Comparison of ENCODE assay signal across 23 cellular contexts in genomic region chr3:29293371-29293770, GRCh38.
"Had no signal": no experiment of that assay in that cellular context is flagged by ENCODE, and none has a peak within 500 bp of the region (broad histone marks: within the 10 kb centered on the region; RNA-seq: fewer than 3 reads in every experiment).

No MANE protein-coding gene starts in this region.

- DNase-seq: activated CD4-positive, alpha-beta T cell treated with anti-CD3 and anti-CD28 coated beads, Interleukin-2, amount 50 U/mL, for 4 hours; activated effector memory CD4-positive, alpha-beta T cell treated with Interleukin-2 at 50 U/mL for 16 hours; activated naive CD4-positive, alpha-beta T cell treated with anti-CD3 and anti-CD28 coated beads for 36 hours; activated naive CD8-positive, alpha-beta T cell treated with anti-CD3 and anti-CD28 coated beads, Interleukin-2, amount 10 ng/mL, durations not matched to agents 7 days and 5 days; activated T-cell treated with anti-CD3 and anti-CD28 coated beads, Interleukin-2, amount 50 U/mL, for 48 hours; amniotic stem cell; cerebellar nuclear complex; cortex of kidney; endodermal cell; esophagus squamous epithelium; foreskin keratinocyte; left colon; mesenchymal stem cell; mucosa of descending colon; nucleus accumbens; sigmoid colon; stimulated activated CD4-positive, alpha-beta T cell treated with anti-CD3 and anti-CD28 coated beads, Interleukin-2, amount 100 ng/mL, for 48 hours; stimulated activated CD8-positive, alpha-beta memory T cell treated with anti-CD3 and anti-CD28 coated beads, Interleukin-4, amount 100 ng/mL, for 48 hours; stimulated activated naive B cell treated with anti-CD40 and anti-IgM and Interleukin-4, amounts not matched to agents 10 μg/mL and 1 μg/mL and 100 μg/mL, for 72 hours; T-helper 9 cell; testis; trophoblast cell; uterus had no signal

- H3K27me3 ChIP-seq: esophagus squamous epithelium, foreskin keratinocyte, sigmoid colon, testis, uterus had no signal

- H3K27ac ChIP-seq: esophagus squamous epithelium, foreskin keratinocyte, sigmoid colon, testis, uterus had no signal

- H3K9me3 ChIP-seq: esophagus squamous epithelium, mucosa of descending colon, sigmoid colon, testis, uterus had no signal

- ATAC-seq: foreskin keratinocyte; left colon; mucosa of descending colon; stimulated activated naive B cell treated with anti-CD40 and anti-IgM and Interleukin-4, amounts not matched to agents 10 μg/mL and 1 μg/mL and 100 μg/mL, for 72 hours had no signal

- H3K36me3 ChIP-seq: esophagus squamous epithelium, sigmoid colon, uterus had no signal

- H3K4me3 ChIP-seq: esophagus squamous epithelium, mucosa of descending colon, sigmoid colon, testis, uterus had no signal

- H3K4me1 ChIP-seq: foreskin keratinocyte, testis, uterus had no signal
